ENCODE assay signal across 12 cellular contexts in genomic region chr12:109451400-109451799, GRCh38.
"Had no signal": no experiment of that assay in that cellular context is flagged by ENCODE, and none has a peak within 500 bp of the region (broad histone marks: within the 10 kb centered on the region; RNA-seq: fewer than 3 reads in every experiment).

No MANE protein-coding gene starts in this region.

- ATAC-seq: activated CD8-positive, alpha-beta T cell treated with anti-CD3 and anti-CD28 coated beads, Interleukin-2, amount 10 ng/mL, durations not matched to agents 7 days and 5 days; activated naive CD8-positive, alpha-beta T cell treated with anti-CD3 and anti-CD28 coated beads, Interleukin-2, amount 50 U/mL, for 24 hours; naive thymus-derived CD8-positive, alpha-beta T cell had no signal

- H3K4me3 ChIP-seq: lung had no signal

- DNase-seq: activated CD4-positive, alpha-beta T cell treated with anti-CD3 and anti-CD28 coated beads for 1 hour; activated CD8-positive, alpha-beta memory T cell treated with anti-CD3 and anti-CD28 coated beads, Interleukin-2, amount 50 U/mL, for 48 hours; activated CD8-positive, alpha-beta T cell treated with anti-CD3 and anti-CD28 coated beads, Interleukin-2, amount 10 ng/mL, durations not matched to agents 7 days and 5 days; activated naive CD8-positive, alpha-beta T cell treated with anti-CD3 and anti-CD28 coated beads, Interleukin-2, amount 50 U/mL, for 24 hours; effector memory CD4-positive, alpha-beta T cell; hippocampal formation; kidney glomerular epithelial cell; naive thymus-derived CD8-positive, alpha-beta T cell; occipital lobe; SIG-M5; substantia nigra had no signal
